ENCODE assay signal across 14 cellular contexts in genomic region chr14:105931808-105932483, GRCh38.
A peak's percentile ranks its signal among the peaks of the same experiment; 100 is the strongest.
DNase-seq lines count a peak whose midpoint lies in the region; ATAC-seq, FAIRE-seq and TF ChIP-seq lines count a peak whose summit lies in the region.
"Had no signal": no experiment of that assay in that cellular context is flagged by ENCODE, and none has a peak within 500 bp of the region (broad histone marks: within the 10 kb centered on the region; RNA-seq: fewer than 3 reads in every experiment).

No MANE protein-coding gene starts in this region.

- peak; percentile 49 for TF ChIP-seq RAD21 in GM12878 (IDR thresholded peaks at IDR 0.05; ENCODE audit: insufficient read depth, low read depth, low read length)

- no peak overlapping the region for H3K27ac ChIP-seq in GM12878 (ENCODE audit: control insufficient read depth, insufficient read depth)
- H3K27ac ChIP-seq: Peyer's patch, psoas muscle had no signal

- no peaks in the 10 kb centered on the region; the same call in 2 of the 3 replicates for H3K9me3 ChIP-seq in GM12878 (replicated peaks; ENCODE audit: control insufficient read depth, insufficient read depth, low read length)
- H3K9me3 ChIP-seq: Peyer's patch, psoas muscle had no signal

- H3K27me3 ChIP-seq in GM12878 (replicated peaks in 1 of 2; ENCODE audit: control insufficient read depth in 2 of 2, insufficient read depth in 2 of 2, low read length in 1 of 2): no peaks in the 10 kb centered on the region
- H3K27me3 ChIP-seq: Peyer's patch had no signal

- no peaks in the 10 kb centered on the region; the same call in 1 of the 2 replicates for H3K4me1 ChIP-seq in GM12878 (ENCODE audit: control insufficient read depth, insufficient read depth, low read length)
- H3K4me1 ChIP-seq: Peyer's patch, psoas muscle had no signal

- no TSS peak for BruUV-seq in GM12878 (replicated peaks; lab: Mats Ljungman, UMichigan)

- in situ Hi-C loops in GM12878 (cut with MboI): no loop called here

- SMC1A ChIA-PET in GM12878 (lab: Charles Lee; ENCODE audit: uncharacterized antibody, unreplicated experiment): no interaction called here

- intact Hi-C loops in GM12878 (cut with micrococcal nuclease; ENCODE audit: unreplicated experiment): no loop called here

- peak; percentile 46; the same call in 1 of the 2 replicates for TF ChIP-seq POLR2A in GM12878 (IDR thresholded peaks at IDR 0.05; ENCODE audit: low read depth, low read length)

- TF ChIP-seq CTCF in GM12875 (IDR thresholded peaks at IDR 0.05; ENCODE audit: borderline replicate concordance, insufficient read depth, low read depth, low read length) (peak; percentile 28; the same call in 1 of the 2 replicates), GM12878 (IDR thresholded peaks at IDR 0.05 in 2 of 3, conservative IDR thresholded peaks at IDR 0.05 in 1 of 3; ENCODE audit: control insufficient read depth in 2 of 3, extremely low read depth in 1 of 3, insufficient read depth in 1 of 3, low read depth in 3 of 3, low read length in 3 of 3) (no peak)

- no peaks in the 10 kb centered on the region for H3K79me2 ChIP-seq in GM12878 (ENCODE audit: control insufficient read depth, insufficient read depth, low read length)

- POLR2A ChIA-PET in GM12878 (lab: Charles Lee): no interaction called here

- FAIRE-seq in GM12878 (lab: Jason Lieb, UNC): no peak

- H3K4me2 ChIP-seq in GM12878 (ENCODE audit: control insufficient read depth, insufficient read depth): no peak overlapping the region

- H3K9ac ChIP-seq in GM12878 (ENCODE audit: control insufficient read depth, insufficient read depth, low read length): no peak overlapping the region

- RAD21 ChIA-PET in GM12878 (lab: Charles Lee; ENCODE audit: unreplicated experiment): no interaction called here

- no peaks in the 10 kb centered on the region for H4K20me1 ChIP-seq in GM12878 (ENCODE audit: control insufficient read depth, insufficient read depth)

- DNase-seq in NCI-H1417 (lab: John Stamatoyannopoulos, UW): peak in 2 of 3 experiments; percentile 45 to 82
- no peak for DNase-seq in NCI-H1417 treated with DMSO at 0.1 percent for 48 hours (lab: John Stamatoyannopoulos, UW)
- DNase-seq in NCI-H2171 treated with DMSO at 0.1 percent for 48 hours (lab: John Stamatoyannopoulos, UW): peak; percentile 57
- no peak for DNase-seq in GM12878 (ENCODE audit: low read depth, low spot score)
- DNase-seq in CD1c-positive myeloid dendritic cell (ENCODE audit: extremely low spot score): no peak
- DNase-seq: activated CD4-positive, CD25-positive, alpha-beta regulatory T cell treated with anti-CD3 and anti-CD28 coated beads, Interleukin-2, amount 50 U/mL, for 72 hours; immature natural killer cell; NCI-H146; substantia nigra had no signal

- TF ChIP-seq EP300 in GM12878 (IDR thresholded peaks at IDR 0.05; ENCODE audit: borderline replicate concordance in 1 of 2, control insufficient read depth in 1 of 2, low read depth in 2 of 2, low read length in 2 of 2): no peak

- H3K36me3 ChIP-seq in GM12878 (ENCODE audit: control insufficient read depth in 2 of 2, insufficient read depth in 2 of 2, low read length in 1 of 2): no peaks in the 10 kb centered on the region
- H3K36me3 ChIP-seq: Peyer's patch had no signal

- no peak for ATAC-seq in GM12878
- no peak for ATAC-seq in HG02973 (IDR thresholded peaks at IDR 0.05; ENCODE audit: unreplicated experiment)
- ATAC-seq in HG02678 (IDR thresholded peaks at IDR 0.05; ENCODE audit: unreplicated experiment): no peak
- ATAC-seq: psoas muscle had no signal

- no peak overlapping the region for H2AFZ ChIP-seq in GM12878 (ENCODE audit: control insufficient read depth, low read depth, low read length)

- WGBS in GM12878 (ENCODE audit: insufficient coverage, insufficient replicate concordance, low lambda C conversion rate, missing lambda C conversion rate): no CpG with 5 or more reads among the region's 13 CpGs

- CTCF ChIA-PET in GM12878 (lab: Yijun Ruan, JAX): no interaction called here

- H3K4me3 ChIP-seq in GM12875 (ENCODE audit: low read depth, low read length) (no peak overlapping the region), GM12878 (no peak overlapping the region)
- H3K4me3 ChIP-seq: Peyer's patch, psoas muscle had no signal

TF ChIP-seq in GM12878, 131 proteins besides CTCF, POLR2A, EP300 and RAD21:
- TF ChIP-seq BACH1 (IDR thresholded peaks at IDR 0.05; ENCODE audit: borderline replicate concordance): no peak
- peak; percentile 90 for TF ChIP-seq BCL3 (IDR thresholded peaks at IDR 0.05; ENCODE audit: borderline replicate concordance, insufficient read depth, low read depth, low read length, poor library complexity, severe bottlenecking)

Comparison
In these comparisons a context has a peak if more than half of its experiments do, and no peak if none do; other contexts are left out.
1. DNase-seq: peak in NCI-H1417 (2 of 3) and NCI-H2171 treated with DMSO at 0.1 percent for 48 hours (single experiment); none in NCI-H1417 treated with DMSO at 0.1 percent for 48 hours (single experiment), GM12878 (single experiment) and CD1c-positive myeloid dendritic cell (single experiment).